In genomic region chr11:2088284-2088683, GRCh38 we compare ENCODE assay signal across 1 cellular context.
TF ChIP-seq lines count a peak whose summit lies in the region.

No MANE protein-coding gene starts in this region.

TF ChIP-seq in GM12878, 131 proteins besides CTCF, POLR2A, EP300 and RAD21:
- peak; percentile 29; the same call in 1 of the 2 replicates for TF ChIP-seq ZBTB40 (IDR thresholded peaks at IDR 0.05; ENCODE audit: borderline replicate concordance)
- no peak for TF ChIP-seq WRNIP1 (IDR thresholded peaks at IDR 0.05; ENCODE audit: borderline replicate concordance, low read depth, low read length)
TF ChIP-seq in GM12878: peak in this region for 1.
